8 cellular contexts compared by ENCODE assay signal in the genomic region with DNA sequence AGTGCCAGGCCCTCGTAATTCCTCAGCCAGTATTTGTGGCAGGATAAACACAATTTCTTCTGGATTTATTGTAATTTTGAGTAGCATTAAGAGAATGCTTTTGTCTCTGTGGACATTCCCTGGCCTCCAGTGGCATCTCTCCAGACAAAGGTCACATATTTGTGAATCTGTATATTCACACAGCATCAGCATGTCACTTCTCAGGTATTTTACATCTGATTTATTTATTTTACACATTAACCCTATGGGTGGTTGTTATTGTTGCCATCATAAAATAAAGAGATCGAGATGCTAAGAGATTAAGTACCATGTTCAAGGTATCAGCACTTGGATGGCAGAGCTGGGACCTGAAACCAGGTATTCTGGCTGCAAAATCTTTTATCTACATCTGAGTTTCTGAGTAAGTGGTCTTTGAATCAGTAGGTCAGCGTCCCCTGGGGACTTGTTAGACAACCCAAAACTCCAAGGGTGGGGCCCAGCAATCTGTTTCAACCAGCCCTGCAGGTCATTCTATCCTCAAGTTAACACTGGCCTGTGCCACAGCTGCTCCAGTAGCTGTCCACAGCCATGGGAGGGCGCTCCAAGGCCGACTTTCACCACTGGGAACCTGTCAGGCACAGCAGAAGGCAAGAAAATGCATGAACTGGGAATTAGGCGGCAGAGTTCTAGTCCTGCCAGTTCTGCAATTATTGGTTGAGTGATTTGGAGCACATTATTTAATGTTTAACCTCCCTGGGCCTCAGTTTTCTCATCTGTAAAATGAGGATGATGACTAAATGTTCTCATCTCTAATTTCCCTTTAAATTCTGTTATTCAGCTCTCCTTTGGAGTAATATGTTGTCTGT. TPM values are rescaled to one million over a fixed set of nuclear protein-coding genes. Genes with fewer than 3 reads are reported as not detected.
DNase-seq lines count a peak whose midpoint lies in the region; ATAC-seq, FAIRE-seq and TF ChIP-seq lines count a peak whose summit lies in the region.

No MANE protein-coding gene starts in this region.

- intact Hi-C loops in colonic mucosa (cut with DNase I) (loop anchor here (5.0 kb wide), 1 partner anchor 698 kb away; no protein-coding TSS in a partner anchor), lower leg skin (cut with DNase I; ENCODE audit: low total_unique reads) (loop anchor here (10.0 kb wide), 1 partner anchor 701 kb away; no protein-coding TSS in a partner anchor)

- WGBS in A549 (ENCODE audit: missing lambda C conversion rate), result 16% methylated on average over 6 of the region's 6 CpGs
- WGBS in lower leg skin, 2 donors, result 38% methylated on average over 6 of the region's 6 CpGs

- H3K27me3 ChIP-seq in colonic mucosa, result no peaks in the 10 kb centered on the region

- peak overlapping the region; percentile 30 for H3K4me2 ChIP-seq in A549

- POLR2A ChIA-PET in A549 (lab: Yijun Ruan, JAX), result interaction anchor here (0.5 to 1.6 kb wide), 4 partner anchors 31 to 639 kb away, joined by 3 to 5 read pairs (median 3); a partner anchor contains a TSS

- H3K27ac ChIP-seq in A549 (peak overlapping the region; percentile 74 to 82), colonic mucosa (no peak overlapping the region)

- TF ChIP-seq CTCF in A549 (IDR thresholded peaks at IDR 0.05) (peak; percentile 96), colonic mucosa (IDR thresholded peaks at IDR 0.05) (peak; percentile 88), lower leg skin (IDR thresholded peaks at IDR 0.05) (peak in 1 of 3 donors; percentile 78)

- no peak for FAIRE-seq in A549 (lab: Jason Lieb, UNC)

- H3K4me1 ChIP-seq in A549 (peaks cover 26% of the 10 kb centered on the region), colonic mucosa (no peaks in the 10 kb centered on the region)

- no peak for TF ChIP-seq EP300 in A549 (IDR thresholded peaks at IDR 0.05)

- peak; percentile 98 to 100 for TF ChIP-seq RAD21 in A549 (conservative IDR thresholded peaks at IDR 0.05 in 1 of 2, IDR thresholded peaks at IDR 0.05 in 1 of 2)

- no peaks in the 10 kb centered on the region for H3K36me3 ChIP-seq in colonic mucosa

- no peak overlapping the region for H3K4me3 ChIP-seq in A549
- H3K4me3 ChIP-seq in colonic mucosa, result no peak overlapping the region
- no peak overlapping the region for H3K4me3 ChIP-seq in lower leg skin (ENCODE audit: low read depth, poor library complexity, severe bottlenecking)

- peak; percentile 53 to 85 for DNase-seq in A549 (ENCODE audit: low read depth in 1 of 2, low spot score in 1 of 2)
- peak; percentile 28 for DNase-seq in GM19238 (ENCODE audit: insufficient read length, low spot score)
- peak; percentile 36 for DNase-seq in NCI-H345 (lab: John Stamatoyannopoulos, UW)
- DNase-seq in colonic mucosa, result peak; percentile 90
- peak; percentile 66 to 93 for DNase-seq in lower leg skin (ENCODE audit: low spot score in 2 of 2)
- DNase-seq in stimulated activated CD8-positive, alpha-beta memory T cell treated with anti-CD3 and anti-CD28 coated beads, Interleukin-15, amount 100 ng/mL, for 24 hours (ENCODE audit: low read depth), result peak; percentile 52
- DNase-seq in SK-N-DZ (ENCODE audit: low spot score), result no peak

- CTCF ChIA-PET in A549 (lab: Yijun Ruan, JAX), result interaction anchor here (0.6 to 6.5 kb wide), 42 partner anchors 9 to 813 kb away, joined by 3 to 56 read pairs (median 4); a partner anchor contains a TSS

- peaks cover 6% of the 10 kb centered on the region; the same call in 2 of the 3 replicates for H3K9me3 ChIP-seq in A549
- no peaks in the 10 kb centered on the region for H3K9me3 ChIP-seq in colonic mucosa

- ATAC-seq in A549, result peak; percentile 97 to 99
- ATAC-seq in activated CD4-positive, CD25-positive, alpha-beta regulatory T cell treated with anti-CD3 and anti-CD28 coated beads, Interleukin-2, amount 50 U/mL, for 24 hours, result peak; percentile 71 to 89

- TF ChIP-seq POLR2A in A549 (IDR thresholded peaks at IDR 0.05; ENCODE audit: low read length), result no peak
- TF ChIP-seq POLR2A in lower leg skin (IDR thresholded peaks at IDR 0.05), result no peak

- H3K9ac ChIP-seq in colonic mucosa (ENCODE audit: low read depth in 2 of 2, low read length in 2 of 2), result no peak overlapping the region

TF ChIP-seq in A549, 52 proteins besides CTCF, POLR2A, EP300 and RAD21:
- TF ChIP-seq RFX5 (IDR thresholded peaks at IDR 0.05) (no peak), BHLHE40 (IDR thresholded peaks at IDR 0.05; ENCODE audit: low read depth, low read length) (no peak), HOXA7 (CRISPR knock-in tag; IDR thresholded peaks at IDR 0.05) (no peak), ZC3H11A (IDR thresholded peaks at IDR 0.05) (no peak), CBX2 (IDR thresholded peaks at IDR 0.05; ENCODE audit: borderline replicate concordance, low read depth) (no peak), RARB (CRISPR knock-in tag; IDR thresholded peaks at IDR 0.05) (no peak), SMC3 (IDR thresholded peaks at IDR 0.05) (peak; percentile 97), HEYL (CRISPR knock-in tag; IDR thresholded peaks at IDR 0.05) (no peak), JUN (IDR thresholded peaks at IDR 0.05) (peak in 1 of 2 experiments; percentile 45; a peak in 2 of 5 replicates)
- TF ChIP-seq, protein P1, sequence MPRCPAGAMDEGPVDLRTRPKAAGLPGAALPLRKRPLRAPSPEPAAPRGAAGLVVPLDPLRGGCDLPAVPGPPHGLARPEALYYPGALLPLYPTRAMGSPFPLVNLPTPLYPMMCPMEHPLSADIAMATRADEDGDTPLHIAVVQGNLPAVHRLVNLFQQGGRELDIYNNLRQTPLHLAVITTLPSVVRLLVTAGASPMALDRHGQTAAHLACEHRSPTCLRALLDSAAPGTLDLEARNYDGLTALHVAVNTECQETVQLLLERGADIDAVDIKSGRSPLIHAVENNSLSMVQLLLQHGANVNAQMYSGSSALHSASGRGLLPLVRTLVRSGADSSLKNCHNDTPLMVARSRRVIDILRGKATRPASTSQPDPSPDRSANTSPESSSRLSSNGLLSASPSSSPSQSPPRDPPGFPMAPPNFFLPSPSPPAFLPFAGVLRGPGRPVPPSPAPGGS (IDR thresholded peaks at IDR 0.05), result no peak
- TF ChIP-seq, protein P2, sequence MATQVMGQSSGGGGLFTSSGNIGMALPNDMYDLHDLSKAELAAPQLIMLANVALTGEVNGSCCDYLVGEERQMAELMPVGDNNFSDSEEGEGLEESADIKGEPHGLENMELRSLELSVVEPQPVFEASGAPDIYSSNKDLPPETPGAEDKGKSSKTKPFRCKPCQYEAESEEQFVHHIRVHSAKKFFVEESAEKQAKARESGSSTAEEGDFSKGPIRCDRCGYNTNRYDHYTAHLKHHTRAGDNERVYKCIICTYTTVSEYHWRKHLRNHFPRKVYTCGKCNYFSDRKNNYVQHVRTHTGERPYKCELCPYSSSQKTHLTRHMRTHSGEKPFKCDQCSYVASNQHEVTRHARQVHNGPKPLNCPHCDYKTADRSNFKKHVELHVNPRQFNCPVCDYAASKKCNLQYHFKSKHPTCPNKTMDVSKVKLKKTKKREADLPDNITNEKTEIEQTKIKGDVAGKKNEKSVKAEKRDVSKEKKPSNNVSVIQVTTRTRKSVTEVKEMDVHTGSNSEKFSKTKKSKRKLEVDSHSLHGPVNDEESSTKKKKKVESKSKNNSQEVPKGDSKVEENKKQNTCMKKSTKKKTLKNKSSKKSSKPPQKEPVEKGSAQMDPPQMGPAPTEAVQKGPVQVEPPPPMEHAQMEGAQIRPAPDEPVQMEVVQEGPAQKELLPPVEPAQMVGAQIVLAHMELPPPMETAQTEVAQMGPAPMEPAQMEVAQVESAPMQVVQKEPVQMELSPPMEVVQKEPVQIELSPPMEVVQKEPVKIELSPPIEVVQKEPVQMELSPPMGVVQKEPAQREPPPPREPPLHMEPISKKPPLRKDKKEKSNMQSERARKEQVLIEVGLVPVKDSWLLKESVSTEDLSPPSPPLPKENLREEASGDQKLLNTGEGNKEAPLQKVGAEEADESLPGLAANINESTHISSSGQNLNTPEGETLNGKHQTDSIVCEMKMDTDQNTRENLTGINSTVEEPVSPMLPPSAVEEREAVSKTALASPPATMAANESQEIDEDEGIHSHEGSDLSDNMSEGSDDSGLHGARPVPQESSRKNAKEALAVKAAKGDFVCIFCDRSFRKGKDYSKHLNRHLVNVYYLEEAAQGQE (IDR thresholded peaks at IDR 0.05), result no peak
- TF ChIP-seq, protein P3, sequence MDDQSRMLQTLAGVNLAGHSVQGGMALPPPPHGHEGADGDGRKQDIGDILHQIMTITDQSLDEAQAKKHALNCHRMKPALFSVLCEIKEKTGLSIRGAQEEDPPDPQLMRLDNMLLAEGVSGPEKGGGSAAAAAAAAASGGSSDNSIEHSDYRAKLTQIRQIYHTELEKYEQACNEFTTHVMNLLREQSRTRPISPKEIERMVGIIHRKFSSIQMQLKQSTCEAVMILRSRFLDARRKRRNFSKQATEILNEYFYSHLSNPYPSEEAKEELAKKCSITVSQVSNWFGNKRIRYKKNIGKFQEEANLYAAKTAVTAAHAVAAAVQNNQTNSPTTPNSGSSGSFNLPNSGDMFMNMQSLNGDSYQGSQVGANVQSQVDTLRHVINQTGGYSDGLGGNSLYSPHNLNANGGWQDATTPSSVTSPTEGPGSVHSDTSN (IDR thresholded peaks at IDR 0.05), result no peak
- TF ChIP-seq, protein P4, sequence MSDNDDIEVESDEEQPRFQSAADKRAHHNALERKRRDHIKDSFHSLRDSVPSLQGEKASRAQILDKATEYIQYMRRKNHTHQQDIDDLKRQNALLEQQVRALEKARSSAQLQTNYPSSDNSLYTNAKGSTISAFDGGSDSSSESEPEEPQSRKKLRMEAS (IDR thresholded peaks at IDR 0.05), result peak; percentile 70; the same call in 1 of the 2 replicates
TF ChIP-seq in A549: peak in this region for 3.

RNA-seq across cellular contexts. Expression of a gene that starts 17.6 kb away (rescaled TPM):
- 171 and 287 TPM in 2 replicates for polyA plus RNA-seq in A549 (2011; rRNA removed)
- 89.0 and 108 TPM in 2 replicates for polyA plus RNA-seq in A549 (2012; cell fraction: cytosol; rRNA removed)
- polyA plus RNA-seq in A549 (2012; cell fraction: nucleus; rRNA removed), result 16.2 and 28.5 TPM in 2 replicates
- polyA plus RNA-seq in A549 (2017; fragmentation: RNase III; extraction: RNeasy Plus Mini Kit Qiagen cat#74134 plus additional on column Dnase treatment), result 492 to 595 TPM (median 497 TPM) in 3 replicates
- 11.8 and 17.2 TPM in 2 replicates for polyA minus RNA-seq in A549 (2011; rRNA and poly(A)+ RNA removed)
- 10 to 100 TPM; 56.5 to 63.7 TPM for total RNA-seq in colonic mucosa
- total RNA-seq in lower leg skin, result 10 to 100 TPM; 43.3 to 64.9 (median 54.5) TPM
- polyA plus RNA-seq in SK-N-DZ (2014; cell fraction: cytosol; rRNA removed), result 143 and 205 TPM in 2 replicates
- 114 and 131 TPM in 2 replicates for polyA plus RNA-seq in SK-N-DZ (2014; cell fraction: nucleus; rRNA removed)
